ENCODE assay signal across 28 cellular contexts in the genomic region with DNA sequence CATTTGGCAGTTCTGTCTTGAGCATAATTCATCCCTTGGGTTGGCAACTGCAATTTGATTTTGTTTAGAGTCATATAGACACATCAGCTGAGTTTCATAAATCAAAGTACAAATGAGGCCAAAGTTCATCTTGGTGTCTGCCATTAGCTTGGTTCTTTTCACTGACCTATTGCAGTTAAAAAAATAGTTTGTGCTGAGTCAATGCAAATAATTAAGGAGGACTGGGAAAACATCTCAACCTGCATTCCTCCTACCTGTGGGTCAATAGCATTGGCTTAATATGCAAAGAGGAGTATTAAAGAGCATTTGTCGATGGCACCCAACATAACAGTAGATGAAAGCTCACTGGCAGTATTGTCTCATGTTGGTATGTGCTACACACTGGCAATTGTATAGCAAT. TPM values are rescaled to one million over a fixed set of nuclear protein-coding genes. Genes with fewer than 3 reads are reported as not detected.
DNase-seq lines count a peak whose midpoint lies in the region; FAIRE-seq and TF ChIP-seq lines count a peak whose summit lies in the region.
"Had no signal": no experiment of that assay in that cellular context is flagged by ENCODE, and none has a peak within 500 bp of the region (broad histone marks: within the 10 kb centered on the region; RNA-seq: fewer than 3 reads in every experiment).

No MANE protein-coding gene starts in this region.

- no peak overlapping the region for H3K27ac Mint-ChIP-seq in chondrocyte (ENCODE audit: unreplicated experiment)
- H3K27ac Mint-ChIP-seq: CD4-positive, CD25-positive, alpha-beta regulatory T cell; H9 had no signal

- no peaks in the 10 kb centered on the region for H3K27me3 Mint-ChIP-seq in chondrocyte (ENCODE audit: low read depth)

- no peaks in the 10 kb centered on the region for H3K36me3 Mint-ChIP-seq in chondrocyte (ENCODE audit: low read depth)
- H3K36me3 Mint-ChIP-seq: CD4-positive, CD25-positive, alpha-beta regulatory T cell had no signal

- no peaks in the 10 kb centered on the region for H3K9me3 Mint-ChIP-seq in chondrocyte (ENCODE audit: low read depth)
- H3K9me3 Mint-ChIP-seq: CD4-positive, CD25-positive, alpha-beta regulatory T cell; H9 had no signal

- no peak overlapping the region for H3K4me3 ChIP-seq in SJCRH30
- H3K4me3 ChIP-seq: MG63, SK-N-MC had no signal

- H3K36me3 ChIP-seq in SJCRH30: 0 out of 2 replicates have a peak, but pooled peaks cover 3% of the 10 kb centered on the region
- H3K36me3 ChIP-seq: MG63 had no signal

- TF ChIP-seq POLR2A in GM12891 (IDR thresholded peaks at IDR 0.05; ENCODE audit: low read depth, low read length): no peak

- no peaks in the 10 kb centered on the region for H3K4me1 ChIP-seq in SJCRH30

- no peak overlapping the region for H3K27ac ChIP-seq in SJCRH30

- DNase-seq in GM12891 (ENCODE audit: insufficient read length, low spot score) (no peak), NCI-H69 (lab: John Stamatoyannopoulos, UW) (peak; percentile 56), left kidney (ENCODE audit: low read depth, low spot score) (peak; percentile 11), renal cortical epithelial cell (ENCODE audit: low read depth) (peak; percentile 20), chondrocyte (ENCODE audit: low spot score) (no peak), NCI-H82 (lab: John Stamatoyannopoulos, UW) (no peak), SJCRH30 (no peak)
- no peak for DNase-seq in activated naive CD4-positive, alpha-beta T cell treated with Interleukin-2 at 50 U/mL for 16 hours
- DNase-seq: AML-193; CD4-positive, CD25-positive, alpha-beta regulatory T cell; COR-L47; DMS 273 treated with DMSO at 0.1 percent for 48 hours; GDM1; H9; IMR-90; Karpas-422; MG63; NCI-H1092; NCI-H1436 treated with DMSO at 0.1 percent for 48 hours; NCI-H2029; NCI-H2171; NCI-H446; NCI-H526 treated with DMSO at 0.1 percent for 48 hours; Right ventricle myocardium superior had no signal

- TF ChIP-seq CTCF in chondrocyte (IDR thresholded peaks at IDR 0.05): no peak

- peaks cover 4% of the 10 kb centered on the region for H3K4me1 Mint-ChIP-seq in chondrocyte (ENCODE audit: low read depth)

- no peak overlapping the region for H3K4me3 Mint-ChIP-seq in chondrocyte (ENCODE audit: unreplicated experiment)
- H3K4me3 Mint-ChIP-seq: H9 had no signal

- FAIRE-seq in GM12891 (lab: Jason Lieb, UNC): peak; percentile 71
- FAIRE-seq: GM19239 had no signal

- no peaks in the 10 kb centered on the region for H3K9me3 ChIP-seq in SJCRH30 (replicated peaks)
- H3K9me3 ChIP-seq: MG63 had no signal

- no peaks in the 10 kb centered on the region for H3K27me3 ChIP-seq in SJCRH30
- H3K27me3 ChIP-seq: MG63 had no signal

TF ChIP-seq in GM12891, 5 proteins besides CTCF, POLR2A, EP300 and RAD21:
- TF ChIP-seq SPI1 (IDR thresholded peaks at IDR 0.05; ENCODE audit: low read depth, low read length): no peak
- TF ChIP-seq TAF1 (IDR thresholded peaks at IDR 0.05; ENCODE audit: low read depth, low read length): no peak
- no peak for TF ChIP-seq POLR2AphosphoS5 (IDR thresholded peaks at IDR 0.05; ENCODE audit: low read depth, low read length)
- no peak for TF ChIP-seq POU2F2 (IDR thresholded peaks at IDR 0.05; ENCODE audit: low read depth, low read length)
- no peak for TF ChIP-seq PAX5 (IDR thresholded peaks at IDR 0.05; ENCODE audit: insufficient read depth, low read length, severe bottlenecking)

RNA-seq across cellular contexts. Expression of a gene that starts 1.6 kb away (rescaled TPM):
- polyA plus RNA-seq in GM12891 (2012; ENCODE audit: low read depth, missing spikeins): 0.04 TPM
- total RNA-seq in renal cortical epithelial cell: 0.05 TPM in 1 of 2 replicates, not detected in the other
- total RNA-seq in chondrocyte: not detected in 3 replicates
- total RNA-seq in SJCRH30 (2014; rRNA removed; shearing (Covaris generic)): not detected in 2 replicates
- total RNA-seq: CD4-positive, CD25-positive, alpha-beta regulatory T cell; Daoy; H9; HT1080; IMR-90 had no signal
- polyA plus RNA-seq: IMR-90 had no signal

RNA-seq across cellular contexts. Expression of a gene that starts 23.2 kb away (rescaled TPM):
- polyA plus RNA-seq in GM12891 (2012; ENCODE audit: low read depth, missing spikeins): 0.05 TPM
- total RNA-seq in renal cortical epithelial cell: not detected in 2 replicates
- not detected in 3 replicates for total RNA-seq in chondrocyte
- not detected in 2 replicates for total RNA-seq in SJCRH30 (2014; rRNA removed; shearing (Covaris generic))
- total RNA-seq: CD4-positive, CD25-positive, alpha-beta regulatory T cell; Daoy; H9; HT1080; IMR-90 had no signal
- polyA plus RNA-seq: IMR-90 had no signal

Comparison
In these comparisons a context has a peak if more than half of its experiments do, and no peak if none do; other contexts are left out.
1. DNase-seq: peak in NCI-H69 (single experiment), left kidney (single experiment) and renal cortical epithelial cell (single experiment); none in GM12891 (single experiment), activated naive CD4-positive, alpha-beta T cell treated with Interleukin-2 at 50 U/mL for 16 hours (single experiment), chondrocyte (single experiment), NCI-H82 (single experiment) and SJCRH30 (0 of 2).